Comparison of ENCODE assay signal across 31 cellular contexts in genomic region chrX:133401539-133401938, GRCh38. TPM values are rescaled to one million over a fixed set of nuclear protein-coding genes. Genes with fewer than 3 reads are reported as not detected.
DNase-seq lines count a peak whose midpoint lies in the region; ATAC-seq and TF ChIP-seq lines count a peak whose summit lies in the region.
"Had no signal": no experiment of that assay in that cellular context is flagged by ENCODE, and none has a peak within 500 bp of the region (broad histone marks: within the 10 kb centered on the region; RNA-seq: fewer than 3 reads in every experiment).

No MANE protein-coding gene starts in this region.

- H3K4me1 ChIP-seq in GM23248 (ENCODE audit: insufficient read depth) (peaks cover 9% of the 10 kb centered on the region), gastroesophageal sphincter (peaks cover 0 to 50% (median 0%) of the 10 kb centered on the region in 3 donors), ovary (ENCODE audit: insufficient read depth) (no peaks in the 10 kb centered on the region)
- H3K4me1 ChIP-seq: ascending aorta, left lung, prostate gland had no signal

- no peaks in the 10 kb centered on the region for H3K27me3 ChIP-seq in GM23248 (replicated peaks; ENCODE audit: insufficient read depth)
- no peaks in the 10 kb centered on the region for H3K27me3 ChIP-seq in gastroesophageal sphincter
- no peaks in the 10 kb centered on the region for H3K27me3 ChIP-seq in ovary
- H3K27me3 ChIP-seq: ascending aorta, left lung had no signal

- 0 out of 2 replicates have a peak, but pooled peaks cover 8% of the 10 kb centered on the region for H3F3A ChIP-seq in GM23248 (ENCODE audit: insufficient read depth)

- ATAC-seq in gastroesophageal sphincter = peak; percentile 31
- ATAC-seq: esophagus mucosa; GM23338; stimulated activated memory B cell treated with anti-CD40 and anti-IgM and Interleukin-4, amounts not matched to agents 10 μg/mL and 1 μg/mL and 100 μg/mL, for 72 hours had no signal

- in situ Hi-C loops in GM23248 (cut with MboI) = no loop called here
- in situ Hi-C loops in astrocyte of the spinal cord (cut with HindIII; ENCODE audit: low sequenced_read_pairs) = no loop called here

- no peaks in the 10 kb centered on the region for H3K9me2 ChIP-seq in GM23248 (ENCODE audit: insufficient read depth)

- H3K79me2 ChIP-seq in GM23248 (ENCODE audit: insufficient read depth) = no peaks in the 10 kb centered on the region

- intact Hi-C loops in ovary (cut with DNase I) = loop anchor here in 1 of 4 donors (10.0 kb wide), 1 partner anchor 263 kb away; no protein-coding TSS in a partner anchor

- DNase-seq in GM23248 (peak; percentile 32), astrocyte of the spinal cord (ENCODE audit: low read depth, low spot score) (peak; percentile 60), renal cortical epithelial cell (ENCODE audit: low read depth) (peak; percentile 51), DMS53 (lab: John Stamatoyannopoulos, UW) (no peak), ovary (no peak), NCI-H1694 treated with DMSO at 0.1 percent for 48 hours (lab: John Stamatoyannopoulos, UW) (no peak), NCI-H345 treated with DMSO at 0.1 percent for 48 hours (lab: John Stamatoyannopoulos, UW; ENCODE audit: unreplicated experiment) (no peak)
- DNase-seq: activated effector memory CD4-positive, alpha-beta T cell treated with Interleukin-2 at 50 U/mL for 16 hours; activated T-cell treated with anti-CD3 and anti-CD28 coated beads, Interleukin-2, amount 50 U/mL, for 1 hour; central memory CD4-positive, alpha-beta T cell; dermis blood vessel endothelial cell; DMS79; GF-D8; glutamatergic neuron; islet precursor cell; Kasumi-1; left lung; mesendoderm; NCI-H1436 treated with DMSO at 0.1 percent for 48 hours; NCI-H82; T1000 had no signal

- TF ChIP-seq POLR2A in gastroesophageal sphincter (IDR thresholded peaks at IDR 0.05) (no peak), ovary (IDR thresholded peaks at IDR 0.05) (no peak)

- H3K36me3 ChIP-seq in GM23248 (ENCODE audit: low read depth) (no peaks in the 10 kb centered on the region), gastroesophageal sphincter (no peaks in the 10 kb centered on the region), ovary (no peaks in the 10 kb centered on the region)
- H3K36me3 ChIP-seq: ascending aorta, left lung, prostate gland had no signal

- no peaks in the 10 kb centered on the region for H3K9me3 ChIP-seq in GM23248 (ENCODE audit: low read depth)
- no peaks in the 10 kb centered on the region for H3K9me3 ChIP-seq in gastroesophageal sphincter
- H3K9me3 ChIP-seq in ovary = no peaks in the 10 kb centered on the region
- H3K9me3 ChIP-seq: ascending aorta, left lung, prostate gland had no signal

- H4K20me1 ChIP-seq in GM23248 (ENCODE audit: insufficient read depth) = no peaks in the 10 kb centered on the region

- no peak overlapping the region for H2AFZ ChIP-seq in GM23248
- H2AFZ ChIP-seq: GM23338 had no signal

- no peak overlapping the region for H3K4me2 ChIP-seq in GM23248 (ENCODE audit: unreplicated experiment)
- H3K4me2 ChIP-seq: GM23338 had no signal

- 0 to 8% methylated on average over 1 of the region's 1 CpG for WGBS in GM23248 (ENCODE audit: low coverage in 1 of 2, low lambda C conversion rate in 2 of 2, missing lambda C conversion rate in 2 of 2), 2 experiments
- 13% methylated on average over 1 of the region's 1 CpG; no CpG with 5 or more reads in 1 of the 2 donors for WGBS in gastroesophageal sphincter (ENCODE audit: low coverage in 1 of 2), 2 donors
- WGBS in ovary, 3 donors = 18 to 23% (median 18%) methylated on average over 1 of the region's 1 CpG

- H3K4me3 ChIP-seq in GM23248 (no peak overlapping the region), astrocyte of the spinal cord (ENCODE audit: low read depth, low read length) (no peak overlapping the region), gastroesophageal sphincter (no peak overlapping the region), ovary (no peak overlapping the region)
- H3K4me3 ChIP-seq: ascending aorta, GM23338, left lung, prostate gland, skin epidermis had no signal

- TF ChIP-seq CTCF in astrocyte of the spinal cord (IDR thresholded peaks at IDR 0.05; ENCODE audit: low read depth, low read length) (no peak), gastroesophageal sphincter (IDR thresholded peaks at IDR 0.05) (no peak), ovary (IDR thresholded peaks at IDR 0.05) (no peak)

- TF ChIP-seq EP300 in gastroesophageal sphincter (IDR thresholded peaks at IDR 0.05) (no peak), ovary (IDR thresholded peaks at IDR 0.05) (no peak)

- H3K9ac ChIP-seq in GM23248 = no peak overlapping the region

- H3K27ac ChIP-seq in GM23248 = peak overlapping the region; percentile 37; the same call in 1 of the 2 replicates
- peak overlapping the region in 2 of 4 donors; percentile 45 to 58 for H3K27ac ChIP-seq in gastroesophageal sphincter
- H3K27ac ChIP-seq in ovary = peak overlapping the region in 1 of 2 donors; percentile 30
- H3K27ac ChIP-seq: left lung, prostate gland, skin epidermis, VCaP had no signal

RNA-seq across cellular contexts. Expression of gene GPC4, which starts 13.8 kb away (rescaled TPM):
- total RNA-seq in GM23248 (2014; rRNA removed; shearing (Covaris generic)) = 1.9 and 2.5 TPM in 2 replicates
- 6.4 and 7.0 TPM in 2 replicates for polyA plus RNA-seq in GM23248 (2016; fragmentation: Nextera tagmentation; extraction: Ambion mirVana)
- total RNA-seq in gastroesophageal sphincter = 10 to 100 TPM; 62.7 to 97.1 (median 67.9) TPM
- 19.4 and 80.6 TPM in 2 replicates for total RNA-seq in renal cortical epithelial cell
- 10 to 100 TPM in 4 of 7 donors, 1 to 10 TPM in 3; 9.0 to 17.2 (median 12.3) TPM for total RNA-seq in ovary
- polyA plus RNA-seq in ovary = 10 to 100 TPM; 10.7 to 21.7 TPM
- total RNA-seq: activated CD8-positive, alpha-beta memory T cell treated with anti-CD3 and anti-CD28 coated beads for 36 hours; NCI-H460 had no signal

Comparison
In these comparisons a context has a peak if more than half of its experiments do, and no peak if none do; other contexts are left out.
1. DNase-seq: peak in GM23248 (single experiment), astrocyte of the spinal cord (single experiment) and renal cortical epithelial cell (single experiment); none in DMS53 (single experiment), ovary (0 of 5), NCI-H1694 treated with DMSO at 0.1 percent for 48 hours (single experiment) and NCI-H345 treated with DMSO at 0.1 percent for 48 hours (single experiment).